In the genomic region with DNA sequence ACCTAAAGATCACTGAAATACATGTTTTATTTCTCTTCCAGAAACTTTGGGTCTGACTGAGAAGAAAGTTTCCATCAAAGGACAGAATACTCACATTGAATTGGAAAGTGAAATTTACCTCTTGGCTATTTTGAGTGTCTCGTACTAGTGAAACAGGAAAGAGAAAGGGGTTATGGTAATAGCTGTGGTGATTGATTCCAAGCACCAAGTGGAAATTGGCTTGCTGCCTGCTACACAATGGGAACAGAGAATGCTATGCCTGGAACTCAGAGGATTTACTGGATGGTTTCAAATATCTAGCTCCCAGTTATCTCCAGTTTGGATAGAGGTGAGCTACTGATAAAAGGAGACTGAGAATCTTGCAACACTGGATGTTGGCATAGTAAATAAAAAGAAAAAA, we compare ENCODE assay signal across 27 cellular contexts.
DNase-seq lines count a peak whose midpoint lies in the region; ATAC-seq, FAIRE-seq and TF ChIP-seq lines count a peak whose summit lies in the region.
"Had no signal": no experiment of that assay in that cellular context is flagged by ENCODE, and none has a peak within 500 bp of the region (broad histone marks: within the 10 kb centered on the region; RNA-seq: fewer than 3 reads in every experiment).

No MANE protein-coding gene starts in this region.

- no peak for FAIRE-seq in GM12878 (lab: Jason Lieb, UNC)
- FAIRE-seq: TTC549 had no signal

- RAD21 ChIA-PET in GM12878 (lab: Charles Lee; ENCODE audit: unreplicated experiment): interaction anchor here (1.5 to 1.7 kb wide), 2 partner anchors 10 to 30 kb away, joined by 3 to 4 read pairs; no protein-coding TSS in a partner anchor

- in situ Hi-C loops in GM12878 (cut with MboI): no loop called here

- no peak for TF ChIP-seq CTCF in GM12878 (IDR thresholded peaks at IDR 0.05 in 2 of 3, conservative IDR thresholded peaks at IDR 0.05 in 1 of 3; ENCODE audit: control insufficient read depth in 2 of 3, extremely low read depth in 1 of 3, insufficient read depth in 1 of 3, low read depth in 3 of 3, low read length in 3 of 3)
- TF ChIP-seq CTCF in omental fat pad (IDR thresholded peaks at IDR 0.05): no peak

- SMC1A ChIA-PET in GM12878 (lab: Charles Lee; ENCODE audit: uncharacterized antibody, unreplicated experiment): interaction anchor here (0.9 to 2.4 kb wide), 6 partner anchors 10 to 35 kb away, joined by 4 to 11 read pairs (median 7); no protein-coding TSS in a partner anchor

- no peaks in the 10 kb centered on the region for H3K79me2 ChIP-seq in GM12878 (ENCODE audit: control insufficient read depth, insufficient read depth, low read length)
- H3K79me2 ChIP-seq: hepatocyte had no signal

- H3K9me3 ChIP-seq in GM12878 (replicated peaks; ENCODE audit: control insufficient read depth, insufficient read depth, low read length): no peaks in the 10 kb centered on the region
- H3K9me3 ChIP-seq: thoracic aorta had no signal

- intact Hi-C loops in GM12878 (cut with micrococcal nuclease; ENCODE audit: unreplicated experiment): no loop called here

- TF ChIP-seq RAD21 in GM12878 (IDR thresholded peaks at IDR 0.05; ENCODE audit: insufficient read depth, low read depth, low read length): no peak

- no TSS peak for BruUV-seq in GM12878 (replicated peaks; lab: Mats Ljungman, UMichigan)

- no peaks in the 10 kb centered on the region for H4K20me1 ChIP-seq in GM12878 (ENCODE audit: control insufficient read depth, insufficient read depth)

- H3K4me3 ChIP-seq in GM12878: no peak overlapping the region
- H3K4me3 ChIP-seq: hepatocyte, PC-9, thoracic aorta had no signal

- ATAC-seq in GM21723 (IDR thresholded peaks at IDR 0.05; ENCODE audit: unreplicated experiment): peak; percentile 63
- peak; percentile 58 for ATAC-seq in HG03520 (IDR thresholded peaks at IDR 0.05; ENCODE audit: unreplicated experiment)
- peak; percentile 36; the same call in 1 of the 3 replicates for ATAC-seq in GM12878
- no peak for ATAC-seq in omental fat pad (ENCODE audit: low FRiP score)
- ATAC-seq: activated T-cell treated with anti-CD3 and anti-CD28 coated beads, Interleukin-2, amount 50 U/mL, for 4 hours; T-cell had no signal

- H2AFZ ChIP-seq in GM12878 (ENCODE audit: control insufficient read depth, low read depth, low read length): no peak overlapping the region
- H2AFZ ChIP-seq: hepatocyte, PC-9 had no signal

- POLR2A ChIA-PET in GM12878 (lab: Charles Lee): no interaction called here

- DNase-seq in GM12878 (ENCODE audit: low read depth, low spot score) (no peak), non-pigmented ciliary epithelial cell (ENCODE audit: low read depth) (peak; percentile 8), NCI-H2227 (lab: John Stamatoyannopoulos, UW; ENCODE audit: unreplicated experiment) (no peak), omental fat pad (ENCODE audit: low spot score) (no peak), GDM1 (lab: John Stamatoyannopoulos, UW) (no peak)
- DNase-seq: activated naive CD4-positive, alpha-beta T cell treated with anti-CD3 and anti-CD28 coated beads for 36 hours; activated T-cell treated with anti-CD3 and anti-CD28 coated beads, Interleukin-2, amount 50 U/mL, for 4 hours; aorta; CD4-positive, alpha-beta T cell; cerebellar nuclear complex; DMS79; HCEC 1CT; islet precursor cell; Karpas-422; NCI-H1048; NCI-H187; nucleus accumbens; PC-9; SIG-M5; stimulated activated CD4-positive, alpha-beta T cell treated with anti-CD3 and anti-CD28 coated beads, Interleukin-4, amount 100 ng/mL, for 1 hour; stimulated activated naive CD4-positive, alpha-beta T cell; T-cell had no signal

- TF ChIP-seq POLR2A in GM12878 (IDR thresholded peaks at IDR 0.05; ENCODE audit: low read depth, low read length): no peak

- no peak overlapping the region for H3K4me2 ChIP-seq in GM12878 (ENCODE audit: control insufficient read depth, insufficient read depth)
- H3K4me2 ChIP-seq: hepatocyte, PC-9 had no signal

- H3K4me1 ChIP-seq in GM12878 (ENCODE audit: control insufficient read depth, insufficient read depth, low read length): no peaks in the 10 kb centered on the region

- H3K36me3 ChIP-seq in GM12878 (ENCODE audit: control insufficient read depth in 2 of 2, insufficient read depth in 2 of 2, low read length in 1 of 2): no peaks in the 10 kb centered on the region
- H3K36me3 ChIP-seq: thoracic aorta had no signal

- no peaks in the 10 kb centered on the region for H3K27me3 ChIP-seq in GM12878 (replicated peaks in 1 of 2; ENCODE audit: control insufficient read depth in 2 of 2, insufficient read depth in 2 of 2, low read length in 1 of 2)
- H3K27me3 ChIP-seq: hepatocyte had no signal

- no peak overlapping the region for H3K27ac ChIP-seq in GM12878 (ENCODE audit: control insufficient read depth, insufficient read depth)
- H3K27ac ChIP-seq: hepatocyte, PC-9, thoracic aorta had no signal

- no peak overlapping the region for H3K9ac ChIP-seq in GM12878 (ENCODE audit: control insufficient read depth, insufficient read depth, low read length)

- WGBS in GM12878 (ENCODE audit: insufficient coverage, insufficient replicate concordance, low lambda C conversion rate, missing lambda C conversion rate): 29% methylated on average over 1 of the region's 1 CpG

- CTCF ChIA-PET in GM12878 (lab: Yijun Ruan, JAX): interaction anchor here (1.3 to 2.8 kb wide), 2 partner anchors 33 to 37 kb away, joined by 3 to 12 read pairs; no protein-coding TSS in a partner anchor

- TF ChIP-seq EP300 in GM12878 (IDR thresholded peaks at IDR 0.05; ENCODE audit: borderline replicate concordance in 1 of 2, control insufficient read depth in 1 of 2, low read depth in 2 of 2, low read length in 2 of 2): no peak

TF ChIP-seq in GM12878, 131 proteins besides CTCF, POLR2A, EP300 and RAD21 (continues in another document):
- no peak for TF ChIP-seq CEBPB (IDR thresholded peaks at IDR 0.05; ENCODE audit: borderline replicate concordance in 1 of 2, low read depth in 2 of 2, low read length in 2 of 2)
- TF ChIP-seq GATAD2B (conservative IDR thresholded peaks at IDR 0.05; ENCODE audit: low read depth): no peak
- TF ChIP-seq JUNB (IDR thresholded peaks at IDR 0.05): no peak
- TF ChIP-seq SIN3A (IDR thresholded peaks at IDR 0.05; ENCODE audit: low read depth, low read length): no peak
- TF ChIP-seq, protein P1, sequence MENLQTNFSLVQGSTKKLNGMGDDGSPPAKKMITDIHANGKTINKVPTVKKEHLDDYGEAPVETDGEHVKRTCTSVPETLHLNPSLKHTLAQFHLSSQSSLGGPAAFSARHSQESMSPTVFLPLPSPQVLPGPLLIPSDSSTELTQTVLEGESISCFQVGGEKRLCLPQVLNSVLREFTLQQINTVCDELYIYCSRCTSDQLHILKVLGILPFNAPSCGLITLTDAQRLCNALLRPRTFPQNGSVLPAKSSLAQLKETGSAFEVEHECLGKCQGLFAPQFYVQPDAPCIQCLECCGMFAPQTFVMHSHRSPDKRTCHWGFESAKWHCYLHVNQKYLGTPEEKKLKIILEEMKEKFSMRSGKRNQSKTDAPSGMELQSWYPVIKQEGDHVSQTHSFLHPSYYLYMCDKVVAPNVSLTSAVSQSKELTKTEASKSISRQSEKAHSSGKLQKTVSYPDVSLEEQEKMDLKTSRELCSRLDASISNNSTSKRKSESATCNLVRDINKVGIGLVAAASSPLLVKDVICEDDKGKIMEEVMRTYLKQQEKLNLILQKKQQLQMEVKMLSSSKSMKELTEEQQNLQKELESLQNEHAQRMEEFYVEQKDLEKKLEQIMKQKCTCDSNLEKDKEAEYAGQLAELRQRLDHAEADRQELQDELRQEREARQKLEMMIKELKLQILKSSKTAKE (IDR thresholded peaks at IDR 0.05; ENCODE audit: low read depth, poor library complexity, severe bottlenecking): no peak
- no peak for TF ChIP-seq CHD2 (IDR thresholded peaks at IDR 0.05; ENCODE audit: borderline replicate concordance, low read depth, low read length)
- no peak for TF ChIP-seq MTA3 (IDR thresholded peaks at IDR 0.05; ENCODE audit: borderline replicate concordance, low read length)
- TF ChIP-seq, protein P2, sequence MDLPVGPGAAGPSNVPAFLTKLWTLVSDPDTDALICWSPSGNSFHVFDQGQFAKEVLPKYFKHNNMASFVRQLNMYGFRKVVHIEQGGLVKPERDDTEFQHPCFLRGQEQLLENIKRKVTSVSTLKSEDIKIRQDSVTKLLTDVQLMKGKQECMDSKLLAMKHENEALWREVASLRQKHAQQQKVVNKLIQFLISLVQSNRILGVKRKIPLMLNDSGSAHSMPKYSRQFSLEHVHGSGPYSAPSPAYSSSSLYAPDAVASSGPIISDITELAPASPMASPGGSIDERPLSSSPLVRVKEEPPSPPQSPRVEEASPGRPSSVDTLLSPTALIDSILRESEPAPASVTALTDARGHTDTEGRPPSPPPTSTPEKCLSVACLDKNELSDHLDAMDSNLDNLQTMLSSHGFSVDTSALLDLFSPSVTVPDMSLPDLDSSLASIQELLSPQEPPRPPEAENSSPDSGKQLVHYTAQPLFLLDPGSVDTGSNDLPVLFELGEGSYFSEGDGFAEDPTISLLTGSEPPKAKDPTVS (IDR thresholded peaks at IDR 0.05; ENCODE audit: low read depth, low read length): no peak
- TF ChIP-seq FOXM1 (IDR thresholded peaks at IDR 0.05; ENCODE audit: low read depth, low read length): no peak
- no peak for TF ChIP-seq NFXL1 (IDR thresholded peaks at IDR 0.05; ENCODE audit: borderline replicate concordance)
- no peak for TF ChIP-seq TBL1XR1 (IDR thresholded peaks at IDR 0.05; ENCODE audit: low read depth, low read length)
- TF ChIP-seq RB1 (IDR thresholded peaks at IDR 0.05; ENCODE audit: borderline replicate concordance): no peak
- TF ChIP-seq, protein P3, sequence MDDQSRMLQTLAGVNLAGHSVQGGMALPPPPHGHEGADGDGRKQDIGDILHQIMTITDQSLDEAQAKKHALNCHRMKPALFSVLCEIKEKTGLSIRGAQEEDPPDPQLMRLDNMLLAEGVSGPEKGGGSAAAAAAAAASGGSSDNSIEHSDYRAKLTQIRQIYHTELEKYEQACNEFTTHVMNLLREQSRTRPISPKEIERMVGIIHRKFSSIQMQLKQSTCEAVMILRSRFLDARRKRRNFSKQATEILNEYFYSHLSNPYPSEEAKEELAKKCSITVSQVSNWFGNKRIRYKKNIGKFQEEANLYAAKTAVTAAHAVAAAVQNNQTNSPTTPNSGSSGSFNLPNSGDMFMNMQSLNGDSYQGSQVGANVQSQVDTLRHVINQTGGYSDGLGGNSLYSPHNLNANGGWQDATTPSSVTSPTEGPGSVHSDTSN (IDR thresholded peaks at IDR 0.05; ENCODE audit: insufficient replicate concordance, low read depth, low read length): no peak
- TF ChIP-seq ZNF207 (IDR thresholded peaks at IDR 0.05; ENCODE audit: borderline replicate concordance): no peak
- TF ChIP-seq KLF5 (IDR thresholded peaks at IDR 0.05; ENCODE audit: partially characterized antibody): no peak
